ENCODE assay signal across 11 cellular contexts in genomic region chr7:131554880-131555516, GRCh38. TPM values are rescaled to one million over a fixed set of nuclear protein-coding genes. Genes with fewer than 3 reads are reported as not detected.
DNase-seq lines count a peak whose midpoint lies in the region; FAIRE-seq and TF ChIP-seq lines count a peak whose summit lies in the region.
"Had no signal": no experiment of that assay in that cellular context is flagged by ENCODE, and none has a peak within 500 bp of the region (broad histone marks: within the 10 kb centered on the region; RNA-seq: fewer than 3 reads in every experiment).

No MANE protein-coding gene starts in this region.

- H4K91ac ChIP-seq in trophoblast cell (ENCODE audit: low read depth, low read length): no peak overlapping the region

- no peaks in the 10 kb centered on the region; the same call in 1 of the 2 replicates for H3K36me3 ChIP-seq in Caco-2 (ENCODE audit: control insufficient read depth, insufficient read depth, low read length)
- no peaks in the 10 kb centered on the region for H3K36me3 ChIP-seq in MM.1S (replicated peaks; ENCODE audit: insufficient read depth, low read length)
- no peaks in the 10 kb centered on the region for H3K36me3 ChIP-seq in esophagus squamous epithelium
- H3K36me3 ChIP-seq in trophoblast cell (ENCODE audit: control insufficient read depth in 1 of 2, insufficient read depth in 2 of 2, low read length in 2 of 2): peaks cover 0 to 4% of the 10 kb centered on the region in 2 experiments

- H3K9me3 ChIP-seq in Caco-2 (no peaks in the 10 kb centered on the region), MM.1S (replicated peaks; ENCODE audit: insufficient read depth, low read length) (no peaks in the 10 kb centered on the region), esophagus squamous epithelium (no peaks in the 10 kb centered on the region), trophoblast cell (ENCODE audit: insufficient read depth, low read depth, low read length) (peaks cover 4% of the 10 kb centered on the region)

- H3F3A ChIP-seq in MM.1S (ENCODE audit: insufficient read depth, low read length): peaks cover 8% of the 10 kb centered on the region; the same call in 1 of the 2 replicates

- H3K4me3 Mint-ChIP-seq in Caco-2 (ENCODE audit: unreplicated experiment): peak overlapping the region; percentile 94

- POLR2A ChIA-PET in Caco-2 (lab: Charles Lee): interaction anchor here (0.6 to 1.5 kb wide), 3 partner anchors 98 to 112 kb away, joined by 3 to 4 read pairs (median 4); no protein-coding TSS in a partner anchor

- no peaks in the 10 kb centered on the region for H3K27me3 ChIP-seq in Caco-2 (replicated peaks; ENCODE audit: control insufficient read depth, insufficient read depth, low read length)
- no peaks in the 10 kb centered on the region for H3K27me3 ChIP-seq in MM.1S (replicated peaks; ENCODE audit: insufficient read depth, low read length)
- H3K27me3 ChIP-seq in esophagus squamous epithelium: peaks cover 0 to 66% (median 0%) of the 10 kb centered on the region in 4 donors
- peaks cover 7% of the 10 kb centered on the region for H3K27me3 ChIP-seq in trophoblast cell (ENCODE audit: insufficient read depth, low read length)

- no peak overlapping the region for H3K27ac ChIP-seq in MM.1S (ENCODE audit: low read length)
- peak overlapping the region in 3 of 4 donors; percentile 53 to 74 (median 72) for H3K27ac ChIP-seq in esophagus squamous epithelium
- H3K27ac ChIP-seq in trophoblast cell (ENCODE audit: low read depth, low read length): no peak overlapping the region

- no peak for FAIRE-seq in RCC 7860 (lab: Jason Lieb, UNC)

- 0 out of 2 replicates have a peak, but pooled peaks cover 10% of the 10 kb centered on the region for H3K79me2 ChIP-seq in MM.1S (ENCODE audit: low read length)
- H3K79me2 ChIP-seq in trophoblast cell (ENCODE audit: control insufficient read depth, insufficient read depth, low read length, poor library complexity): peaks cover 13% of the 10 kb centered on the region

- CTCF ChIA-PET in Caco-2 (lab: Charles Lee): interaction anchor here (0.5 to 2.8 kb wide), 2 partner anchors 8 to 98 kb away, joined by 3 to 7 read pairs; no protein-coding TSS in a partner anchor

- H3K36me3 Mint-ChIP-seq in Caco-2 (ENCODE audit: insufficient read depth, unreplicated experiment): peaks cover 34% of the 10 kb centered on the region

- H2AFZ ChIP-seq in MM.1S (ENCODE audit: low read length) (no peak overlapping the region), trophoblast cell (ENCODE audit: insufficient read depth, low read length, poor library complexity) (no peak overlapping the region)

- H3K9ac ChIP-seq in MM.1S (ENCODE audit: low read length) (peak overlapping the region; percentile 65; the same call in 1 of the 2 replicates), trophoblast cell (ENCODE audit: low read length) (no peak overlapping the region)

- H3K4me1 Mint-ChIP-seq in Caco-2 (ENCODE audit: low read depth, unreplicated experiment): peaks cover 28% of the 10 kb centered on the region

- no peak overlapping the region for H2BK12ac ChIP-seq in trophoblast cell (ENCODE audit: low read length)

- H3K4me2 ChIP-seq in MM.1S (ENCODE audit: low read depth, low read length) (peak overlapping the region; percentile 100), trophoblast cell (ENCODE audit: low read length) (peak overlapping the region; percentile 90)

- no peak for TF ChIP-seq POLR2A in esophagus squamous epithelium (IDR thresholded peaks at IDR 0.05)

- H3K27me3 Mint-ChIP-seq in Caco-2 (ENCODE audit: insufficient read depth, unreplicated experiment): no peaks in the 10 kb centered on the region

- DNase-seq in Caco-2: no peak
- no peak for DNase-seq in MM.1S
- no peak for DNase-seq in esophagus squamous epithelium (lab: John Stamatoyannopoulos, UW)
- no peak for DNase-seq in trophoblast cell
- no peak for DNase-seq in NOMO-1 (lab: John Stamatoyannopoulos, UW; ENCODE audit: unreplicated experiment in 2 of 2)
- DNase-seq in putamen (ENCODE audit: low spot score): no peak
- DNase-seq in HPDE6-E6E7 (ENCODE audit: extremely low spot score): no peak
- DNase-seq in RCC 7860 (ENCODE audit: low spot score): no peak
- DNase-seq: effector CD4-positive, alpha-beta T cell; NCI-H2081 treated with DMSO at 0.1 percent for 48 hours had no signal

- BruUV-seq in Caco-2 (replicated peaks; lab: Mats Ljungman, UMichigan): no TSS peak

- H4K12ac ChIP-seq in trophoblast cell (ENCODE audit: low read depth, low read length): no peak overlapping the region

- H2BK5ac ChIP-seq in trophoblast cell (ENCODE audit: low read depth, low read length, poor library complexity): no peak overlapping the region

- no peak overlapping the region for H2AK5ac ChIP-seq in trophoblast cell (ENCODE audit: low read length)

- no peaks in the 10 kb centered on the region for H4K20me1 ChIP-seq in MM.1S (ENCODE audit: insufficient read depth, low read length)

- H3K14ac ChIP-seq in trophoblast cell (ENCODE audit: low read length): peak overlapping the region; percentile 12

- TF ChIP-seq CTCF in Caco-2 (IDR thresholded peaks at IDR 0.05; ENCODE audit: insufficient read depth in 1 of 2, low read depth in 1 of 2, low read length in 1 of 2, severe bottlenecking in 1 of 2, unreplicated experiment in 1 of 2): no peak
- TF ChIP-seq CTCF in MM.1S (IDR thresholded peaks at IDR 0.05; ENCODE audit: low read length): no peak
- no peak for TF ChIP-seq CTCF in esophagus squamous epithelium (IDR thresholded peaks at IDR 0.05)

- peak overlapping the region; percentile 67 for H3K27ac Mint-ChIP-seq in Caco-2 (ENCODE audit: unreplicated experiment)
- H3K27ac Mint-ChIP-seq: activated CD4-positive, alpha-beta T cell treated with anti-CD3 and anti-CD28 coated beads for 36 hours had no signal

- H3K4me3 ChIP-seq in Caco-2 (ENCODE audit: low read depth, low read length) (peak overlapping the region; percentile 91), MM.1S (ENCODE audit: low read length) (peak overlapping the region; percentile 89), esophagus squamous epithelium (peak overlapping the region; percentile 5 to 83 (median 56)), trophoblast cell (ENCODE audit: low read depth, low read length) (peak overlapping the region; percentile 90)

- intact Hi-C loops in Caco-2 (cut with micrococcal nuclease; ENCODE audit: unreplicated experiment): loop anchor here (1.0 to 5.0 kb wide), 3 partner anchors 10 to 71 kb away; no protein-coding TSS in a partner anchor
- intact Hi-C loops in esophagus squamous epithelium (cut with DNase I): no loop called here

- H3K4me1 ChIP-seq in Caco-2: peaks cover 29% of the 10 kb centered on the region
- H3K4me1 ChIP-seq in MM.1S (ENCODE audit: low read length): peaks cover 13% of the 10 kb centered on the region
- peaks cover 15 to 37% (median 16%) of the 10 kb centered on the region in 3 donors for H3K4me1 ChIP-seq in esophagus squamous epithelium
- peaks cover 25 to 40% of the 10 kb centered on the region in 2 experiments for H3K4me1 ChIP-seq in trophoblast cell (ENCODE audit: control insufficient read depth in 1 of 2, insufficient read depth in 2 of 2, low read length in 2 of 2)

- no peak overlapping the region for H2BK120ac ChIP-seq in trophoblast cell (ENCODE audit: insufficient read depth, low read length, poor library complexity)

- no peak overlapping the region for H4K8ac ChIP-seq in trophoblast cell (ENCODE audit: low read depth, low read length)

- H3K9me3 Mint-ChIP-seq in Caco-2 (ENCODE audit: unreplicated experiment): no peaks in the 10 kb centered on the region

- peaks cover 11% of the 10 kb centered on the region for H3K79me1 ChIP-seq in trophoblast cell (ENCODE audit: low read length)

- H3K18ac ChIP-seq in trophoblast cell (ENCODE audit: low read length): peak overlapping the region; percentile 20

- H3K23ac ChIP-seq in trophoblast cell (ENCODE audit: low read length): no peak overlapping the region

- no peaks in the 10 kb centered on the region for H3K9me2 ChIP-seq in MM.1S (replicated peaks; ENCODE audit: insufficient read depth, low read length)

- no peak overlapping the region for H3K4ac ChIP-seq in trophoblast cell (ENCODE audit: low read depth, low read length)

- WGBS in esophagus squamous epithelium, 2 donors: 62 to 69% methylated on average over 5 to 11 of the region's 12 CpGs
- no CpG with 5 or more reads among the region's 12 CpGs for WGBS in trophoblast cell (ENCODE audit: extremely low coverage, insufficient coverage, insufficient read length)

RNA-seq across cellular contexts. Expression of gene PODXL, which starts 1.4 kb away (rescaled TPM):
- total RNA-seq in Caco-2 (2022) (243 and 278 TPM in 2 replicates), esophagus squamous epithelium (10 to 100 TPM in 1 of 4 donors, 1 to 10 TPM in 3; 5.0 to 22.3 (median 7.6) TPM)
- 124 and 125 TPM in 2 replicates for polyA plus RNA-seq in trophoblast cell (2013)

Comparison
In these comparisons a context has a peak if more than half of its experiments do, and no peak if none do; other contexts are left out.
1. H3K27ac ChIP-seq: peak in esophagus squamous epithelium (3 of 4); none in MM.1S (single experiment) and trophoblast cell (single experiment).
2. RNA of gene PODXL, which starts 1.4 kb away (total RNA-seq): 243 to 278 TPM in Caco-2; 5.0 to 22.3 TPM in esophagus squamous epithelium; every median in the first group is over 10 times any median in the second.
3. Peak in every context shown above with its lines, with median percentiles within 50 percentile points of each other: H3K4me3 ChIP-seq.